ENCODE assay signal across 26 cellular contexts in the genomic region with DNA sequence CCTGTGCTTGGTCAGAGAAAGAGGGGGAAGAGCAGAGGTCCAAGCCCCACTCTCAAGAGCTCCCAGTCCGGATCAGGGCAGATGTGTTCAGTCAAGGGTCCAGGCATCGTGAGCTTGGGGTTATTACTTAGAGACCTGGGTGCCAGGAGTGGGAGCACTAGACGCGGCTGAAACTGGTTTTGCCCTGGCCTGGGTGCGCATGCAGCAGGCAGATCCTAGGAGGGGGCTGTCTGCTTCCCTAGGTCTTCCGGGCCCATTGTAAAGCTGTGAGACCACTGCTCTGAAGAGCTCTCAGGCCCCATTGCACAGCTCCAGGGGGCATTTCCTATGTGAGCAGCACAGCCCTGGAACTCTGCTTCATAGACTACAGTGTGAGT.
"Had no signal": no experiment of that assay in that cellular context is flagged by ENCODE, and none has a peak within 500 bp of the region (broad histone marks: within the 10 kb centered on the region; RNA-seq: fewer than 3 reads in every experiment).

No MANE protein-coding gene starts in this region.

- H3K4me3 ChIP-seq: SK-N-MC had no signal

- H3K27ac Mint-ChIP-seq: activated CD8-positive, alpha-beta T cell treated with anti-CD3 and anti-CD28 coated beads, Interleukin-2, amount 10 ng/mL, durations not matched to agents 7 days and 5 days; activated naive CD8-positive, alpha-beta T cell; IgD-negative memory B cell; T-cell had no signal

- H3K4me1 Mint-ChIP-seq: IgD-negative memory B cell, T-cell had no signal

- H3K9me3 Mint-ChIP-seq: activated naive CD4-positive, alpha-beta T cell treated with anti-CD3 and anti-CD28 coated beads for 36 hours; T-cell had no signal

- H3K4me3 Mint-ChIP-seq: activated CD8-positive, alpha-beta T cell treated with anti-CD3 and anti-CD28 coated beads, Interleukin-2, amount 10 ng/mL, durations not matched to agents 7 days and 5 days; activated naive CD4-positive, alpha-beta T cell treated with anti-CD3 and anti-CD28 coated beads for 36 hours; activated naive CD8-positive, alpha-beta T cell; IgD-negative memory B cell; T-cell had no signal

- DNase-seq: activated CD4-positive, alpha-beta T cell treated with anti-CD3 and anti-CD28 coated beads for 48 hours; activated CD4-positive, alpha-beta T cell treated with anti-CD3 and anti-CD28 coated beads, Interleukin-2, amount 50 U/mL, for 4 hours; activated CD8-positive, alpha-beta memory T cell treated with anti-CD3 and anti-CD28 coated beads, Interleukin-2, amount 50 U/mL, for 48 hours; activated CD8-positive, alpha-beta T cell treated with anti-CD3 and anti-CD28 coated beads, Interleukin-2, amount 10 ng/mL, durations not matched to agents 7 days and 5 days; activated gamma-delta T cell; activated naive CD4-positive, alpha-beta T cell treated with anti-CD3 and anti-CD28 coated beads for 36 hours; activated T-cell treated with anti-CD3 and anti-CD28 coated beads, Interleukin-2, amount 50 U/mL, for 1 hour; amygdala; caudate nucleus; KG1; NCI-H1092; NCI-H1417; NCI-H1930; NCI-H2107; NCI-H2171 treated with DMSO at 0.1 percent for 48 hours; NCI-H345; NCI-H510A; NCI-H526 treated with DMSO at 0.1 percent for 48 hours; NCI-H82; T-cell had no signal

- H3K27ac ChIP-seq: SK-N-MC, VCaP had no signal

- H3K36me3 Mint-ChIP-seq: activated naive CD8-positive, alpha-beta T cell; IgD-negative memory B cell; T-cell had no signal

- ATAC-seq: activated CD4-positive, CD25-positive, alpha-beta regulatory T cell treated with anti-CD3 and anti-CD28 coated beads, Interleukin-2, amount 50 U/mL, for 24 hours; activated CD8-positive, alpha-beta T cell treated with anti-CD3 and anti-CD28 coated beads, Interleukin-2, amount 10 ng/mL, durations not matched to agents 7 days and 5 days; Right ventricle myocardium inferior; T-cell had no signal
